18 cellular contexts compared by ENCODE assay signal in the genomic region with DNA sequence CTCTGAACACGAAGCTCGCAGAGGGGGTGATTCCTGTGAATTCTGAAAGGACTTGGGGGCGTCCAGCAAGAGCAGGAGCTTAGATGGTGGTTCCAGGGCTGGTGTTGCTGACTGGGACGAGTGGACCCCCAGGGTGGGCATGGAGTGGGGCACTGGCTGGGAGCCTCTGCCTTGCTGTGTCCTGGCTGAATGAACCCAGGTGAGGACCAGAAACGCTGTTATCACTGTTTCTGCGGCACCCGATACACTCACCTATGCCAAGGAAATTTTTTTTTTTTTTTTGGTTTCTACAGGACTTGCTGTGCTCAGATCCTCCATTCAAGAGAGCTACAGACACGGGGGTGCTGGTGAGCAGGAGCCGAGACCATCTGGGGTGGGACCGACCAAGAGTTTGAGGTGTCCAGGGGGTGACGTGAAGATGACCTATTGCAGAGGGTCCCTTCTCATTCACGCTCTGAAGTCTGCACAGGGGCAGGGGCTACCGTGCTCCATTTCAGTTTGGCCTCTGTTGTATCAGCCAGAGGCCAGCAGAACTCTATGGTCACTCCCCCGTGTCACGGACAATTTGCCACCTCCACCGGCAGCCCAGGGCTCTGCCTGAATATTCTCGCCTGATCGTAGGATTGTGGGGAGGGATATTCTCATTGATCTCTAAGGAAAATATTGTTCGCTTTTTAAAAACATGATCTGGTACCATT. TPM values are rescaled to one million over a fixed set of nuclear protein-coding genes. Genes with fewer than 3 reads are reported as not detected.
"Had no signal": no experiment of that assay in that cellular context is flagged by ENCODE, and none has a peak within 500 bp of the region (broad histone marks: within the 10 kb centered on the region; RNA-seq: fewer than 3 reads in every experiment).

No MANE protein-coding gene starts in this region.

- H3K27me3 ChIP-seq: dorsolateral prefrontal cortex, hepatocyte, suprapubic skin had no signal

- H3K4me1 ChIP-seq: psoas muscle had no signal

- H3K36me3 ChIP-seq: left lung, suprapubic skin had no signal

- H3K4me3 Mint-ChIP-seq: naive thymus-derived CD8-positive, alpha-beta T cell; nephron progenitor cell; stimulated activated naive CD8-positive, alpha-beta T cell treated with anti-CD3 and anti-CD28 coated beads, Interleukin-15, amount 100 ng/mL, for 72 hours had no signal

- H3K4me3 ChIP-seq: dorsolateral prefrontal cortex, hepatocyte, left lung, psoas muscle, skin epidermis, suprapubic skin had no signal

- H3K27ac Mint-ChIP-seq: naive thymus-derived CD8-positive, alpha-beta T cell; nephron progenitor cell; stimulated activated naive CD8-positive, alpha-beta T cell treated with anti-CD3 and anti-CD28 coated beads, Interleukin-15, amount 100 ng/mL, for 72 hours had no signal

- H3K79me2 ChIP-seq: hepatocyte had no signal

- DNase-seq: central memory CD4-positive, alpha-beta T cell; effector CD4-positive, alpha-beta T cell; kidney; mesendoderm; naive thymus-derived CD8-positive, alpha-beta T cell; nephron progenitor cell; psoas muscle; stimulated activated CD4-positive, alpha-beta T cell treated with anti-CD3 and anti-CD28 coated beads, Interleukin-15, amount 100 ng/mL, for 24 hours; stimulated activated CD4-positive, alpha-beta T cell treated with anti-CD3 and anti-CD28 coated beads, Interleukin-2, amount 100 ng/mL, for 48 hours; stimulated activated CD8-positive, alpha-beta memory T cell treated with anti-CD3 and anti-CD28 coated beads, Interleukin-4, amount 100 ng/mL, for 48 hours; stimulated activated naive CD4-positive, alpha-beta T cell; stimulated activated naive CD8-positive, alpha-beta T cell treated with anti-CD3 and anti-CD28 coated beads, Interleukin-15, amount 100 ng/mL, for 72 hours had no signal

- H3K4me2 ChIP-seq: hepatocyte had no signal

- H3K27ac ChIP-seq: hepatocyte, left lung, psoas muscle, skin epidermis, suprapubic skin had no signal

- H2AFZ ChIP-seq: hepatocyte had no signal

- H3K9me3 ChIP-seq: psoas muscle, suprapubic skin had no signal

RNA-seq across cellular contexts. Expression of a gene that starts 3.6 kb away (rescaled TPM):
- total RNA-seq: glomerular endothelial cell had no signal
